ENCODE assay signal across 20 cellular contexts in the genomic region with DNA sequence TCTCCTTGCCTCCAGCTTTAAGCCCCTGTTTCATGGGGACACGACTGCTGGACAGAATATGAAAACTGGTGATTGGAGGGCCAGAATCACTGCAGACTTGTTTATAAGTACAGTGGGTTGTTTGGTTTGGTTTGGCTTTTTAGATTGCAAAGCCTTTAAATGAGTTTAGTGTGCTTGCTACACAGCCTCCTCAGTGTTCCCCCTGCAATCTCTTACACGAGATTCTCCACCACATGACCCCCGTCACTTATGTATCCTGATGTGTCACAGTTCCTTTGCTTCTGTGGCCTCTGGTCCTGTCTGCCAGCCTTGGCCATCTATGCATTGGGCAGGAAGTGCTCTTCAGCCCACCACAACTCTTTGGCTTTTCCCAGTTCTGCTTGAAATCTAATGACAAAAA.
DNase-seq lines count a peak whose midpoint lies in the region; ATAC-seq and TF ChIP-seq lines count a peak whose summit lies in the region.
"Had no signal": no experiment of that assay in that cellular context is flagged by ENCODE, and none has a peak within 500 bp of the region (broad histone marks: within the 10 kb centered on the region; RNA-seq: fewer than 3 reads in every experiment).

No MANE protein-coding gene starts in this region.

- H3K27ac ChIP-seq in angular gyrus (ENCODE audit: low read depth, low read length) (peak overlapping the region; percentile 98), layer of hippocampus (ENCODE audit: low read depth, low read length) (peak overlapping the region; percentile 92)
- H3K27ac ChIP-seq: BLaER1, GM23248 had no signal

- H3K27me3 Mint-ChIP-seq in WTC11 (ENCODE audit: low read depth), result peaks cover 19% of the 10 kb centered on the region
- peaks cover 6% of the 10 kb centered on the region for H3K27me3 Mint-ChIP-seq in activated T-cell treated with anti-CD3 and anti-CD28 coated beads, Interleukin-2, amount 50 U/mL, for 4 hours (ENCODE audit: low read depth)

- H3K27me3 ChIP-seq in layer of hippocampus (ENCODE audit: control insufficient read depth, insufficient read depth, low read length), result no peaks in the 10 kb centered on the region
- H3K27me3 ChIP-seq: BLaER1 had no signal

- no peak for TF ChIP-seq CTCF in WTC11 (IDR thresholded peaks at IDR 0.05)

- no peaks in the 10 kb centered on the region; the same call in 1 of the 2 replicates for H3K9me3 Mint-ChIP-seq in WTC11
- no peaks in the 10 kb centered on the region for H3K9me3 Mint-ChIP-seq in activated T-cell treated with anti-CD3 and anti-CD28 coated beads, Interleukin-2, amount 50 U/mL, for 4 hours

- H3K36me3 Mint-ChIP-seq in WTC11, result no peaks in the 10 kb centered on the region
- no peaks in the 10 kb centered on the region for H3K36me3 Mint-ChIP-seq in activated T-cell treated with anti-CD3 and anti-CD28 coated beads, Interleukin-2, amount 50 U/mL, for 4 hours (ENCODE audit: insufficient read depth)
- H3K36me3 Mint-ChIP-seq: CD4-positive, alpha-beta memory T cell had no signal

- POLR2A ChIA-PET in WTC11 (lab: Charles Lee), result no interaction called here

- no peak overlapping the region for H3K27ac Mint-ChIP-seq in WTC11

- no peaks in the 10 kb centered on the region for H3K4me1 Mint-ChIP-seq in WTC11
- no peaks in the 10 kb centered on the region for H3K4me1 Mint-ChIP-seq in activated T-cell treated with anti-CD3 and anti-CD28 coated beads, Interleukin-2, amount 50 U/mL, for 4 hours (ENCODE audit: low read depth)
- H3K4me1 Mint-ChIP-seq: CD4-positive, alpha-beta memory T cell had no signal

- H3K4me3 Mint-ChIP-seq in WTC11, result no peak overlapping the region
- H3K4me3 Mint-ChIP-seq in activated T-cell treated with anti-CD3 and anti-CD28 coated beads, Interleukin-2, amount 50 U/mL, for 4 hours, result no peak overlapping the region
- H3K4me3 Mint-ChIP-seq: CD4-positive, alpha-beta memory T cell had no signal

- CTCF ChIA-PET in WTC11 (lab: Charles Lee), result no interaction called here

- DNase-seq in RPMI7951 (ENCODE audit: low read depth) (peak; percentile 29), superior temporal gyrus (ENCODE audit: extremely low spot score) (peak; percentile 55), WTC11 (ENCODE audit: low spot score) (no peak)
- DNase-seq in activated T-cell treated with anti-CD3 and anti-CD28 coated beads, Interleukin-2, amount 50 U/mL, for 4 hours, result no peak
- DNase-seq: Calu3; CD4-positive, alpha-beta memory T cell; GM23248; NCI-H1105 treated with DMSO at 0.1 percent for 48 hours; NCI-H187; NCI-H2107; NCI-H510A; NCI-H774; OCI-M1; SHP77 had no signal

- no peak for ATAC-seq in WTC11
- no peak for ATAC-seq in activated T-cell treated with anti-CD3 and anti-CD28 coated beads, Interleukin-2, amount 50 U/mL, for 4 hours
- ATAC-seq in GM21381 (IDR thresholded peaks at IDR 0.05; ENCODE audit: unreplicated experiment), result no peak
- ATAC-seq: GM12878, K562 had no signal

TF ChIP-seq in WTC11, 78 proteins besides CTCF, POLR2A, EP300 and RAD21:
- TF ChIP-seq SP1 (CRISPR knock-in tag; conservative IDR thresholded peaks at IDR 0.05), result no peak
- TF ChIP-seq, protein P1, sequence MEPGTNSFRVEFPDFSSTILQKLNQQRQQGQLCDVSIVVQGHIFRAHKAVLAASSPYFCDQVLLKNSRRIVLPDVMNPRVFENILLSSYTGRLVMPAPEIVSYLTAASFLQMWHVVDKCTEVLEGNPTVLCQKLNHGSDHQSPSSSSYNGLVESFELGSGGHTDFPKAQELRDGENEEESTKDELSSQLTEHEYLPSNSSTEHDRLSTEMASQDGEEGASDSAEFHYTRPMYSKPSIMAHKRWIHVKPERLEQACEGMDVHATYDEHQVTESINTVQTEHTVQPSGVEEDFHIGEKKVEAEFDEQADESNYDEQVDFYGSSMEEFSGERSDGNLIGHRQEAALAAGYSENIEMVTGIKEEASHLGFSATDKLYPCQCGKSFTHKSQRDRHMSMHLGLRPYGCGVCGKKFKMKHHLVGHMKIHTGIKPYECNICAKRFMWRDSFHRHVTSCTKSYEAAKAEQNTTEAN (CRISPR knock-in tag; IDR thresholded peaks at IDR 0.05), result no peak
- TF ChIP-seq, protein P2, sequence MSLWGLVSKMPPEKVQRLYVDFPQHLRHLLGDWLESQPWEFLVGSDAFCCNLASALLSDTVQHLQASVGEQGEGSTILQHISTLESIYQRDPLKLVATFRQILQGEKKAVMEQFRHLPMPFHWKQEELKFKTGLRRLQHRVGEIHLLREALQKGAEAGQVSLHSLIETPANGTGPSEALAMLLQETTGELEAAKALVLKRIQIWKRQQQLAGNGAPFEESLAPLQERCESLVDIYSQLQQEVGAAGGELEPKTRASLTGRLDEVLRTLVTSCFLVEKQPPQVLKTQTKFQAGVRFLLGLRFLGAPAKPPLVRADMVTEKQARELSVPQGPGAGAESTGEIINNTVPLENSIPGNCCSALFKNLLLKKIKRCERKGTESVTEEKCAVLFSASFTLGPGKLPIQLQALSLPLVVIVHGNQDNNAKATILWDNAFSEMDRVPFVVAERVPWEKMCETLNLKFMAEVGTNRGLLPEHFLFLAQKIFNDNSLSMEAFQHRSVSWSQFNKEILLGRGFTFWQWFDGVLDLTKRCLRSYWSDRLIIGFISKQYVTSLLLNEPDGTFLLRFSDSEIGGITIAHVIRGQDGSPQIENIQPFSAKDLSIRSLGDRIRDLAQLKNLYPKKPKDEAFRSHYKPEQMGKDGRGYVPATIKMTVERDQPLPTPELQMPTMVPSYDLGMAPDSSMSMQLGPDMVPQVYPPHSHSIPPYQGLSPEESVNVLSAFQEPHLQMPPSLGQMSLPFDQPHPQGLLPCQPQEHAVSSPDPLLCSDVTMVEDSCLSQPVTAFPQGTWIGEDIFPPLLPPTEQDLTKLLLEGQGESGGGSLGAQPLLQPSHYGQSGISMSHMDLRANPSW (CRISPR knock-in tag; conservative IDR thresholded peaks at IDR 0.05; ENCODE audit: low read depth), result no peak
- no peak for TF ChIP-seq ELF4 (CRISPR knock-in tag; IDR thresholded peaks at IDR 0.05; ENCODE audit: low read depth)
- no peak for TF ChIP-seq ZBTB21 (CRISPR knock-in tag; IDR thresholded peaks at IDR 0.05; ENCODE audit: borderline replicate concordance)
- TF ChIP-seq MXD4 (CRISPR knock-in tag; IDR thresholded peaks at IDR 0.05; ENCODE audit: borderline replicate concordance), result no peak
- no peak for TF ChIP-seq IRF2 (CRISPR knock-in tag; IDR thresholded peaks at IDR 0.05; ENCODE audit: borderline replicate concordance, low read depth)
- TF ChIP-seq, protein P3, sequence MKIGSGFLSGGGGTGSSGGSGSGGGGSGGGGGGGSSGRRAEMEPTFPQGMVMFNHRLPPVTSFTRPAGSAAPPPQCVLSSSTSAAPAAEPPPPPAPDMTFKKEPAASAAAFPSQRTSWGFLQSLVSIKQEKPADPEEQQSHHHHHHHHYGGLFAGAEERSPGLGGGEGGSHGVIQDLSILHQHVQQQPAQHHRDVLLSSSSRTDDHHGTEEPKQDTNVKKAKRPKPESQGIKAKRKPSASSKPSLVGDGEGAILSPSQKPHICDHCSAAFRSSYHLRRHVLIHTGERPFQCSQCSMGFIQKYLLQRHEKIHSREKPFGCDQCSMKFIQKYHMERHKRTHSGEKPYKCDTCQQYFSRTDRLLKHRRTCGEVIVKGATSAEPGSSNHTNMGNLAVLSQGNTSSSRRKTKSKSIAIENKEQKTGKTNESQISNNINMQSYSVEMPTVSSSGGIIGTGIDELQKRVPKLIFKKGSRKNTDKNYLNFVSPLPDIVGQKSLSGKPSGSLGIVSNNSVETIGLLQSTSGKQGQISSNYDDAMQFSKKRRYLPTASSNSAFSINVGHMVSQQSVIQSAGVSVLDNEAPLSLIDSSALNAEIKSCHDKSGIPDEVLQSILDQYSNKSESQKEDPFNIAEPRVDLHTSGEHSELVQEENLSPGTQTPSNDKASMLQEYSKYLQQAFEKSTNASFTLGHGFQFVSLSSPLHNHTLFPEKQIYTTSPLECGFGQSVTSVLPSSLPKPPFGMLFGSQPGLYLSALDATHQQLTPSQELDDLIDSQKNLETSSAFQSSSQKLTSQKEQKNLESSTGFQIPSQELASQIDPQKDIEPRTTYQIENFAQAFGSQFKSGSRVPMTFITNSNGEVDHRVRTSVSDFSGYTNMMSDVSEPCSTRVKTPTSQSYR (CRISPR knock-in tag; IDR thresholded peaks at IDR 0.05), result no peak
- TF ChIP-seq, protein P4, sequence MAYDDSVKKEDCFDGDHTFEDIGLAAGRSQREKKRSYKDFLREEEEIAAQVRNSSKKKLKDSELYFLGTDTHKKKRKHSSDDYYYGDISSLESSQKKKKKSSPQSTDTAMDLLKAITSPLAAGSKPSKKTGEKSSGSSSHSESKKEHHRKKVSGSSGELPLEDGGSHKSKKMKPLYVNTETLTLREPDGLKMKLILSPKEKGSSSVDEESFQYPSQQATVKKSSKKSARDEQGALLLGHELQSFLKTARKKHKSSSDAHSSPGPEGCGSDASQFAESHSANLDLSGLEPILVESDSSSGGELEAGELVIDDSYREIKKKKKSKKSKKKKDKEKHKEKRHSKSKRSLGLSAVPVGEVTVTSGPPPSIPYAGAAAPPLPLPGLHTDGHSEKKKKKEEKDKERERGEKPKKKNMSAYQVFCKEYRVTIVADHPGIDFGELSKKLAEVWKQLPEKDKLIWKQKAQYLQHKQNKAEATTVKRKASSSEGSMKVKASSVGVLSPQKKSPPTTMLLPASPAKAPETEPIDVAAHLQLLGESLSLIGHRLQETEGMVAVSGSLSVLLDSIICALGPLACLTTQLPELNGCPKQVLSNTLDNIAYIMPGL (CRISPR knock-in tag; IDR thresholded peaks at IDR 0.05), result no peak

Comparison
In these comparisons a context has a peak if more than half of its experiments do, and no peak if none do; other contexts are left out.
1. DNase-seq: peak in RPMI7951 (single experiment) and superior temporal gyrus (single experiment); none in WTC11 (single experiment) and activated T-cell treated with anti-CD3 and anti-CD28 coated beads, Interleukin-2, amount 50 U/mL, for 4 hours (single experiment).